ENCODE assay signal across 1 cellular context in genomic region chr1:206575165-206575893, GRCh38.
TF ChIP-seq lines count a peak whose summit lies in the region.

No MANE protein-coding gene starts in this region.

TF ChIP-seq in SK-N-SH, 30 proteins besides CTCF, POLR2A, EP300 and RAD21:
- no peak for TF ChIP-seq USF2 (IDR thresholded peaks at IDR 0.05; ENCODE audit: borderline replicate concordance, low read depth, low read length)
- no peak for TF ChIP-seq GABPA (IDR thresholded peaks at IDR 0.05; ENCODE audit: low read depth)
- TF ChIP-seq RFX5 (IDR thresholded peaks at IDR 0.05; ENCODE audit: low read length), result no peak
- no peak for TF ChIP-seq REST (IDR thresholded peaks at IDR 0.05; ENCODE audit: low read depth, low read length)
- TF ChIP-seq NRF1 (IDR thresholded peaks at IDR 0.05; ENCODE audit: low read depth, low read length), result no peak
- TF ChIP-seq POLR2AphosphoS5 (IDR thresholded peaks at IDR 0.05; ENCODE audit: low read depth, low read length), result no peak
- no peak for TF ChIP-seq CHD2 (IDR thresholded peaks at IDR 0.05; ENCODE audit: low read length, partially characterized antibody)
- no peak for TF ChIP-seq NFIC (IDR thresholded peaks at IDR 0.05; ENCODE audit: borderline replicate concordance)
- no peak for TF ChIP-seq SIN3A (IDR thresholded peaks at IDR 0.05; ENCODE audit: borderline replicate concordance, low read depth, low read length)
- no peak for TF ChIP-seq SMC3 (IDR thresholded peaks at IDR 0.05; ENCODE audit: low read depth, low read length)
- TF ChIP-seq EZH2phosphoT487 (IDR thresholded peaks at IDR 0.05; ENCODE audit: borderline replicate concordance, low read depth), result no peak
- no peak for TF ChIP-seq PBX3 (IDR thresholded peaks at IDR 0.05)
- TF ChIP-seq TCF12 (IDR thresholded peaks at IDR 0.05), result no peak
